In genomic region chr21:38913120-38913975, GRCh38 we compare ENCODE assay signal across 8 cellular contexts.
DNase-seq lines count a peak whose midpoint lies in the region; ATAC-seq and TF ChIP-seq lines count a peak whose summit lies in the region.

No MANE protein-coding gene starts in this region.

- DNase-seq in D341Med (ENCODE audit: low spot score) (peak; percentile 60), NCI-H2029 treated with DMSO at 0.1 percent for 48 hours (lab: John Stamatoyannopoulos, UW) (peak; percentile 77), chondrocyte (ENCODE audit: low spot score) (no peak), left lobe of liver (ENCODE audit: low spot score) (peak; percentile 95), UCSD-AML1 (lab: John Stamatoyannopoulos, UW; ENCODE audit: unreplicated experiment) (no peak)
- no peak for DNase-seq in stimulated activated CD8-positive, alpha-beta memory T cell treated with anti-CD3 and anti-CD28 coated beads, Interleukin-4, amount 100 ng/mL, for 48 hours

- H3K27me3 Mint-ChIP-seq in chondrocyte (ENCODE audit: low read depth), result peaks cover 4% of the 10 kb centered on the region

- H3K36me3 Mint-ChIP-seq in chondrocyte (ENCODE audit: low read depth), result no peaks in the 10 kb centered on the region

- H3K4me3 Mint-ChIP-seq in chondrocyte (ENCODE audit: unreplicated experiment), result peak overlapping the region; percentile 49

- ATAC-seq in left lobe of liver, result peak; percentile 82
- ATAC-seq in HG03097 (IDR thresholded peaks at IDR 0.05; ENCODE audit: low FRiP score, unreplicated experiment), result no peak

- TF ChIP-seq CTCF in chondrocyte (IDR thresholded peaks at IDR 0.05), result no peak

- H3K4me1 Mint-ChIP-seq in chondrocyte (ENCODE audit: low read depth), result peaks cover 11% of the 10 kb centered on the region

- H3K27ac ChIP-seq in temporal lobe (ENCODE audit: low read depth, low read length), result peak overlapping the region; percentile 30

- H3K27ac Mint-ChIP-seq in chondrocyte (ENCODE audit: unreplicated experiment), result peak overlapping the region; percentile 29

- no peaks in the 10 kb centered on the region for H3K9me3 Mint-ChIP-seq in chondrocyte (ENCODE audit: low read depth)

Comparison
In these comparisons a context has a peak if more than half of its experiments do, and no peak if none do; other contexts are left out.
1. DNase-seq: peak in D341Med (single experiment), NCI-H2029 treated with DMSO at 0.1 percent for 48 hours (single experiment) and left lobe of liver (single experiment); none in chondrocyte (single experiment), UCSD-AML1 (single experiment) and stimulated activated CD8-positive, alpha-beta memory T cell treated with anti-CD3 and anti-CD28 coated beads, Interleukin-4, amount 100 ng/mL, for 48 hours (single experiment).